In the genomic region with DNA sequence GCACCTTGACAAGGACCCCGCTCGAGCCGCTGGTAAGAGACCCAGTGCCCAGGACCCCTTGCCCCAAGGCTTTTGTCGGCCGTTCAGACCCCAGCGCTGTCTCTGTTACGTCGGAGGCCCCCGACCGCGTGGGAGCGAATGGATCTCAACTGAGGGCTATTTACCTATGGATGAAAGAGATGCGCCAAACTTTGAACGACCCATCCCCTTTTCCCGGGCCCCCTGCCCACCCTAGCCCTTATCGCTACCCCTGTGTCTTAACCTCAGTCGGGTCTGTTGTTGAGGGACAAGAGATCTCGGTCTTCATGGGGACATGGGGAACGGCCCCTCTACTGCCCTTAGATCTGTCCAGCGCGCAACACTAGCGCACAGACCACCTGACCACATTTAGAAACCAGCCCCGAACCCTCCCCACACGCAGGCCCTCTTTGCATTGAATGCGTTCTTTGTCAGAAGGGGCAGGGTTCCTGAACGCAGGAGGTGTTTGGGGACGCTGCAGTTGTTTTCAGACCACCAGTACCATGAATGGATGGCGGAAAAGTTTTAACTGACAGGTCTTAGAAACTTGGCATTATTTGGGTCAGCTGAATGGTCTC, we compare ENCODE assay signal across 8 cellular contexts. TPM values are rescaled to one million over a fixed set of nuclear protein-coding genes. Genes with fewer than 3 reads are reported as not detected.
DNase-seq lines count a peak whose midpoint lies in the region; ATAC-seq lines count a peak whose summit lies in the region.

No MANE protein-coding gene starts in this region.

- H3K36me3 Mint-ChIP-seq in activated T-cell treated with anti-CD3 and anti-CD28 coated beads, Interleukin-2, amount 50 U/mL, for 72 hours (ENCODE audit: insufficient read depth in 2 of 2) = peaks cover 2 to 8% of the 10 kb centered on the region in 2 donors
- peaks cover 15% of the 10 kb centered on the region for H3K36me3 Mint-ChIP-seq in stimulated activated memory B cell treated with anti-CD40 and anti-IgM and Interleukin-4, amounts not matched to agents 10 μg/mL and 1 μg/mL and 100 μg/mL, for 72 hours

- peak overlapping the region; percentile 86 to 89 for H3K4me3 Mint-ChIP-seq in activated T-cell treated with anti-CD3 and anti-CD28 coated beads, Interleukin-2, amount 50 U/mL, for 72 hours
- H3K4me3 Mint-ChIP-seq in stimulated activated memory B cell treated with anti-CD40 and anti-IgM and Interleukin-4, amounts not matched to agents 10 μg/mL and 1 μg/mL and 100 μg/mL, for 72 hours = peak overlapping the region; percentile 84

- no peaks in the 10 kb centered on the region for H3K4me1 ChIP-seq in iPS-15b (ENCODE audit: control insufficient read depth, insufficient read depth, low read length)

- peaks cover 14% of the 10 kb centered on the region for H3K27me3 Mint-ChIP-seq in activated T-cell treated with anti-CD3 and anti-CD28 coated beads, Interleukin-2, amount 50 U/mL, for 72 hours (ENCODE audit: low read depth)
- peaks cover 15% of the 10 kb centered on the region for H3K27me3 Mint-ChIP-seq in stimulated activated memory B cell treated with anti-CD40 and anti-IgM and Interleukin-4, amounts not matched to agents 10 μg/mL and 1 μg/mL and 100 μg/mL, for 72 hours

- DNase-seq in NCI-H146 (lab: John Stamatoyannopoulos, UW) (peak; percentile 22), NCI-H146 treated with DMSO at 0.1 percent for 48 hours (lab: John Stamatoyannopoulos, UW; ENCODE audit: unreplicated experiment) (no peak), SIG-M5 (lab: John Stamatoyannopoulos, UW) (no peak), NCI-H2171 (lab: John Stamatoyannopoulos, UW) (no peak)
- DNase-seq in activated T-cell treated with anti-CD3 and anti-CD28 coated beads, Interleukin-2, amount 50 U/mL, for 72 hours = no peak

- peak overlapping the region; percentile 70 for H3K4me3 ChIP-seq in iPS-15b (ENCODE audit: low read depth, low read length)

- ATAC-seq in activated T-cell treated with anti-CD3 and anti-CD28 coated beads, Interleukin-2, amount 50 U/mL, for 72 hours (replicated peaks in 1 of 2) = peak in 1 of 2 donors; percentile 14
- no peak for ATAC-seq in stimulated activated memory B cell treated with anti-CD40 and anti-IgM and Interleukin-4, amounts not matched to agents 10 μg/mL and 1 μg/mL and 100 μg/mL, for 72 hours
- ATAC-seq in HG03571 (IDR thresholded peaks at IDR 0.05; ENCODE audit: unreplicated experiment) = no peak

- no peaks in the 10 kb centered on the region for H3K9me3 Mint-ChIP-seq in activated T-cell treated with anti-CD3 and anti-CD28 coated beads, Interleukin-2, amount 50 U/mL, for 72 hours
- no peaks in the 10 kb centered on the region for H3K9me3 Mint-ChIP-seq in stimulated activated memory B cell treated with anti-CD40 and anti-IgM and Interleukin-4, amounts not matched to agents 10 μg/mL and 1 μg/mL and 100 μg/mL, for 72 hours

- H3K4me1 Mint-ChIP-seq in activated T-cell treated with anti-CD3 and anti-CD28 coated beads, Interleukin-2, amount 50 U/mL, for 72 hours (ENCODE audit: low read depth) = peaks cover 19% of the 10 kb centered on the region
- H3K4me1 Mint-ChIP-seq in stimulated activated memory B cell treated with anti-CD40 and anti-IgM and Interleukin-4, amounts not matched to agents 10 μg/mL and 1 μg/mL and 100 μg/mL, for 72 hours = peaks cover 22% of the 10 kb centered on the region

- no peak overlapping the region for H3K9ac ChIP-seq in iPS-15b (ENCODE audit: low read depth, low read length)

- peaks cover 4% of the 10 kb centered on the region for H3K36me3 ChIP-seq in iPS-15b (ENCODE audit: control insufficient read depth, insufficient read depth, low read length)

- no peaks in the 10 kb centered on the region for H3K9me3 ChIP-seq in iPS-15b (ENCODE audit: control insufficient read depth, insufficient read depth, low read length)

- H3K27me3 ChIP-seq in iPS-15b (ENCODE audit: control insufficient read depth, insufficient read depth, low read length) = peaks cover 18% of the 10 kb centered on the region

- H3K27ac Mint-ChIP-seq in activated T-cell treated with anti-CD3 and anti-CD28 coated beads, Interleukin-2, amount 50 U/mL, for 72 hours = peak overlapping the region; percentile 40
- peak overlapping the region; percentile 67 for H3K27ac Mint-ChIP-seq in stimulated activated memory B cell treated with anti-CD40 and anti-IgM and Interleukin-4, amounts not matched to agents 10 μg/mL and 1 μg/mL and 100 μg/mL, for 72 hours

RNA-seq across cellular contexts. Expression of gene ARL9, which starts 0.6 kb away (rescaled TPM):
- under 1 TPM; 0.29 to 0.35 TPM for total RNA-seq in activated T-cell treated with anti-CD3 and anti-CD28 coated beads, Interleukin-2, amount 50 U/mL, for 72 hours

RNA-seq across cellular contexts. Expression of gene SRP72, which starts 38.8 kb away (rescaled TPM):
- total RNA-seq in activated T-cell treated with anti-CD3 and anti-CD28 coated beads, Interleukin-2, amount 50 U/mL, for 72 hours = 100 to 1,000 TPM; 187 to 200 TPM
